ENCODE assay signal across 2 cellular contexts in the genomic region with DNA sequence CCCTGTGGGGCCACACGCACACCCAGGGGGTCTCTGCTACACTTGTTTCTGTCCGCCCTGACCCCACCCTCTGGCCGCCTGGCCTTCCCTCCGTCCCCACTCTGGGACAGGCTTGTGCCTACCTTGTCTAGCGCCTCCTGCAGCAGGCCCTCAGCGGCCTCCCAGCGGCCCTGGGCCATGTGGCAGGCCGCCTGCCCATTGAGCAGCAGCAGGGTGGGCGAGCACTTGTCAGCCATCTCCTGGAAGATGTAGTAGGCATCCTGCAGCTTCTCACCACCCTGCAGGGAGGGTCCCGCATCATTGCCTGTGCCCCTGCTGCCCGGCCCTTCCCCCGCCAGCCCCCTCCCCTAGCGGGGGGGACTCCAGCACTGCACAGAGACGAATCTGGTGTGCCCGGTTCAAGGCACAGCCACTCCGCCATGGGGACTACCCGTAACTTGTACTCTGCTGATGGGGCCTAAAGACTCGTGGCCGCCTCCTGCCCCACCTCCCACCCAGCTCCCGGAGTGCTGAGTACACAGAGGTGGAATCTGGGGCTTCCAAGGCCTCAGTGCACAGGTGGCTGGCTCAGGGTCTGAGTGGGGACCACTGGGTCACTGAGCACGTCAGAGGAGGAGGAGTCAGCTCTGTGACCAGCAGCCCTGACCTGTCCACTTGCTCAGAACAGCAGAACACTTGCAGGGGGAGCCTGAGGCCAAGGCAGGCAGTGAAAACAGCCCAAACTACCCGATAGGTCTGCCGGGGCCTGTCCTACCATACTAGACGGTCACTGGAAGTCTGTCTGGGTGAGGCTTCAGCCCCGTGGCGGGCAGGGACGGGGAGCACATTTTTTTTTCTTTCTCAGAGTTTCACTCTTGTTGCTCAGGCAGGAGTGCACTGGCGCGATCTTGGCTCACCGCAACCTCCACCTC.
A peak's percentile ranks its signal among the peaks of the same experiment; 100 is the strongest.
TF ChIP-seq lines count a peak whose summit lies in the region.

No MANE protein-coding gene starts in this region.

TF ChIP-seq in GM23338, 12 proteins besides CTCF, POLR2A, EP300 and RAD21 (continues in another document):
- TF ChIP-seq ZNF331 (CRISPR knock-in tag; IDR thresholded peaks at IDR 0.05; ENCODE audit: low read depth) (no peak), JUNB (IDR thresholded peaks at IDR 0.05; ENCODE audit: unreplicated experiment) (no peak), REST (IDR thresholded peaks at IDR 0.05; ENCODE audit: unreplicated experiment) (no peak), ZNF462 (CRISPR knock-in tag; IDR thresholded peaks at IDR 0.05) (no peak), EZH2phosphoT487 (IDR thresholded peaks at IDR 0.05; ENCODE audit: unreplicated experiment) (no peak), STAT1 (IDR thresholded peaks at IDR 0.05; ENCODE audit: unreplicated experiment) (no peak), ZNF114 (CRISPR knock-in tag; IDR thresholded peaks at IDR 0.05) (no peak), EZH2 (IDR thresholded peaks at IDR 0.05; ENCODE audit: low read depth, unreplicated experiment) (no peak), CREB1 (CRISPR knock-in tag; IDR thresholded peaks at IDR 0.05; ENCODE audit: low read depth) (no peak)

TF ChIP-seq in HepG2, 621 proteins besides CTCF, POLR2A, EP300 and RAD21:
- TF ChIP-seq ZNF333 (CRISPR knock-in tag; IDR thresholded peaks at IDR 0.05; ENCODE audit: borderline replicate concordance) = no peak
- TF ChIP-seq, protein P1, sequence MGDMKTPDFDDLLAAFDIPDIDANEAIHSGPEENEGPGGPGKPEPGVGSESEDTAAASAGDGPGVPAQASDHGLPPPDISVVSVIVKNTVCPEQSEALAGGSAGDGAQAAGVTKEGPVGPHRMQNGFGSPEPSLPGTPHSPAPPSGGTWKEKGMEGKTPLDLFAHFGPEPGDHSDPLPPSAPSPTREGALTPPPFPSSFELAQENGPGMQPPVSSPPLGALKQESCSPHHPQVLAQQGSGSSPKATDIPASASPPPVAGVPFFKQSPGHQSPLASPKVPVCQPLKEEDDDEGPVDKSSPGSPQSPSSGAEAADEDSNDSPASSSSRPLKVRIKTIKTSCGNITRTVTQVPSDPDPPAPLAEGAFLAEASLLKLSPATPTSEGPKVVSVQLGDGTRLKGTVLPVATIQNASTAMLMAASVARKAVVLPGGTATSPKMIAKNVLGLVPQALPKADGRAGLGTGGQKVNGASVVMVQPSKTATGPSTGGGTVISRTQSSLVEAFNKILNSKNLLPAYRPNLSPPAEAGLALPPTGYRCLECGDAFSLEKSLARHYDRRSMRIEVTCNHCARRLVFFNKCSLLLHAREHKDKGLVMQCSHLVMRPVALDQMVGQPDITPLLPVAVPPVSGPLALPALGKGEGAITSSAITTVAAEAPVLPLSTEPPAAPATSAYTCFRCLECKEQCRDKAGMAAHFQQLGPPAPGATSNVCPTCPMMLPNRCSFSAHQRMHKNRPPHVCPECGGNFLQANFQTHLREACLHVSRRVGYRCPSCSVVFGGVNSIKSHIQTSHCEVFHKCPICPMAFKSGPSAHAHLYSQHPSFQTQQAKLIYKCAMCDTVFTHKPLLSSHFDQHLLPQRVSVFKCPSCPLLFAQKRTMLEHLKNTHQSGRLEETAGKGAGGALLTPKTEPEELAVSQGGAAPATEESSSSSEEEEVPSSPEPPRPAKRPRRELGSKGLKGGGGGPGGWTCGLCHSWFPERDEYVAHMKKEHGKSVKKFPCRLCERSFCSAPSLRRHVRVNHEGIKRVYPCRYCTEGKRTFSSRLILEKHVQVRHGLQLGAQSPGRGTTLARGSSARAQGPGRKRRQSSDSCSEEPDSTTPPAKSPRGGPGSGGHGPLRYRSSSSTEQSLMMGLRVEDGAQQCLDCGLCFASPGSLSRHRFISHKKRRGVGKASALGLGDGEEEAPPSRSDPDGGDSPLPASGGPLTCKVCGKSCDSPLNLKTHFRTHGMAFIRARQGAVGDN (CRISPR knock-in tag; IDR thresholded peaks at IDR 0.05) = no peak
- no peak for TF ChIP-seq ZC3H4 (CRISPR knock-in tag; IDR thresholded peaks at IDR 0.05; ENCODE audit: borderline replicate concordance)
- TF ChIP-seq WIZ (CRISPR knock-in tag; IDR thresholded peaks at IDR 0.05) = no peak
- no peak for TF ChIP-seq ZNF337 (CRISPR knock-in tag; IDR thresholded peaks at IDR 0.05; ENCODE audit: borderline replicate concordance, low read depth)
- no peak for TF ChIP-seq NCOA5 (CRISPR knock-in tag; IDR thresholded peaks at IDR 0.05)
- TF ChIP-seq, protein P2, sequence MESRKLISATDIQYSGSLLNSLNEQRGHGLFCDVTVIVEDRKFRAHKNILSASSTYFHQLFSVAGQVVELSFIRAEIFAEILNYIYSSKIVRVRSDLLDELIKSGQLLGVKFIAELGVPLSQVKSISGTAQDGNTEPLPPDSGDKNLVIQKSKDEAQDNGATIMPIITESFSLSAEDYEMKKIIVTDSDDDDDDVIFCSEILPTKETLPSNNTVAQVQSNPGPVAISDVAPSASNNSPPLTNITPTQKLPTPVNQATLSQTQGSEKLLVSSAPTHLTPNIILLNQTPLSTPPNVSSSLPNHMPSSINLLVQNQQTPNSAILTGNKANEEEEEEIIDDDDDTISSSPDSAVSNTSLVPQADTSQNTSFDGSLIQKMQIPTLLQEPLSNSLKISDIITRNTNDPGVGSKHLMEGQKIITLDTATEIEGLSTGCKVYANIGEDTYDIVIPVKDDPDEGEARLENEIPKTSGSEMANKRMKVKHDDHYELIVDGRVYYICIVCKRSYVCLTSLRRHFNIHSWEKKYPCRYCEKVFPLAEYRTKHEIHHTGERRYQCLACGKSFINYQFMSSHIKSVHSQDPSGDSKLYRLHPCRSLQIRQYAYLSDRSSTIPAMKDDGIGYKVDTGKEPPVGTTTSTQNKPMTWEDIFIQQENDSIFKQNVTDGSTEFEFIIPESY (CRISPR knock-in tag; IDR thresholded peaks at IDR 0.05) = peak; percentile 94
- no peak for TF ChIP-seq MNT (IDR thresholded peaks at IDR 0.05)
- peak; percentile 75 for TF ChIP-seq AGO2 (optimal IDR thresholded peaks at IDR 0.05; ENCODE audit: low read depth, low read length)
- 0 out of 2 replicates have a peak, but pooled peaks have one; percentile 42 for TF ChIP-seq RBFOX2 (IDR thresholded peaks at IDR 0.05; ENCODE audit: low read depth, low read length)
- no peak for TF ChIP-seq GTF2F1 (IDR thresholded peaks at IDR 0.05; ENCODE audit: low read length)
- TF ChIP-seq HCFC1 (IDR thresholded peaks at IDR 0.05; ENCODE audit: low read depth, low read length) = no peak
